ENCODE assay signal across 1 cellular context in genomic region chr2:129976969-129977368, GRCh38. TPM values are rescaled to one million over a fixed set of nuclear protein-coding genes. Genes with fewer than 3 reads are reported as not detected.
"Had no signal": no experiment of that assay in that cellular context is flagged by ENCODE, and none has a peak within 500 bp of the region (broad histone marks: within the 10 kb centered on the region; RNA-seq: fewer than 3 reads in every experiment).

No MANE protein-coding gene starts in this region.

RNA-seq across cellular contexts. Expression of gene RAB6C, which starts 2.5 kb away (rescaled TPM):
- polyA plus RNA-seq: stomach had no signal
